ENCODE assay signal across 17 cellular contexts in the genomic region with DNA sequence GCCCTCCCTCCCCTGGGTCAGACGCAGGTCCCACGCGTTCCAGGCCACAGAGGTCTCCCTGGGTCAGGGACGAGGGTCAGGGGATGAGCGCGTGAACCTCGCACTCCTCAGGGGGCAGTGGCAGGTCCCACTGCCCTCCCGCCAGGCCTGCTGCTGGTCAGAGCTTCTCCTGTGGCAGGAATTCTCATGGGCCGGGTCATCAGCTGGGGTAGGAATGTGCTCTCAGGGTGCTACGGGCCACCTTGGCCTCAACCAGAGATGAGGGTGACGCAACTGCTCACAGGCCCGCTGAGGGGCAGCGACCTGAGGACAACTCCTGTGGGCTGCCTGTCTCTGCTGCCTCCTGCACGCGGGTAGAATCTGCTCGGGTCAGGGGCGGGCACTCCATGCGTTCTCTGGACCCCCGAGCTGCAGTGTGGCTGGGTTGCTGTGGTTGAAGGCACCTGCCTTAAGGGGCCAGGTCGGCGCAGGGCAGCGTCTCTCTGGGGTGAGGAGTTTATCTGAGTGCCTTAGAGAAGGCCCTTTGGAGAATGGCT.
DNase-seq lines count a peak whose midpoint lies in the region; ATAC-seq and TF ChIP-seq lines count a peak whose summit lies in the region.
"Had no signal": no experiment of that assay in that cellular context is flagged by ENCODE, and none has a peak within 500 bp of the region (broad histone marks: within the 10 kb centered on the region; RNA-seq: fewer than 3 reads in every experiment).

No MANE protein-coding gene starts in this region.

- no TSS peak for BruUV-seq in Caco-2 (replicated peaks; lab: Mats Ljungman, UMichigan)

- in situ Hi-C loops in GM13977 (cut with MboI; ENCODE audit: low pct_unique_long_range_greater_than_20kb, low sequenced_read_pairs, unreplicated experiment): no loop called here

- POLR2A ChIA-PET in Caco-2 (lab: Charles Lee): no interaction called here
- POLR2A ChIA-PET in WTC11 (lab: Charles Lee): no interaction called here

- no peak for TF ChIP-seq POLR2A in thyroid gland (IDR thresholded peaks at IDR 0.05)

- H3K27me3 ChIP-seq in Caco-2 (replicated peaks; ENCODE audit: control insufficient read depth, insufficient read depth, low read length): no peaks in the 10 kb centered on the region
- H3K27me3 ChIP-seq in thyroid gland: no peaks in the 10 kb centered on the region

- TF ChIP-seq CTCF in Caco-2 (IDR thresholded peaks at IDR 0.05; ENCODE audit: insufficient read depth in 1 of 2, low read depth in 1 of 2, low read length in 1 of 2, severe bottlenecking in 1 of 2, unreplicated experiment in 1 of 2) (no peak), WTC11 (IDR thresholded peaks at IDR 0.05) (no peak), nephron progenitor cell (IDR thresholded peaks at IDR 0.05) (no peak), thyroid gland (IDR thresholded peaks at IDR 0.05) (no peak), GM13977 (IDR thresholded peaks at IDR 0.05; ENCODE audit: extremely low read depth, insufficient read depth, missing control alignments) (no peak), osteocyte (IDR thresholded peaks at IDR 0.05) (no peak), type B pancreatic cell (conservative IDR thresholded peaks at IDR 0.05) (no peak)

- H3K27ac Mint-ChIP-seq in Caco-2 (ENCODE audit: unreplicated experiment): no peak overlapping the region
- H3K27ac Mint-ChIP-seq in WTC11: no peak overlapping the region
- H3K27ac Mint-ChIP-seq in nephron progenitor cell: no peak overlapping the region
- H3K27ac Mint-ChIP-seq in osteocyte (ENCODE audit: unreplicated experiment): no peak overlapping the region
- H3K27ac Mint-ChIP-seq in type B pancreatic cell: no peak overlapping the region
- H3K27ac Mint-ChIP-seq: CD14-positive monocyte had no signal

- H3K4me3 ChIP-seq in Caco-2 (ENCODE audit: low read depth, low read length) (no peak overlapping the region), thyroid gland (replicated peaks in 1 of 3) (no peak overlapping the region)
- H3K4me3 ChIP-seq: HAP-1 had no signal

- H3K9me3 ChIP-seq in Caco-2 (no peaks in the 10 kb centered on the region), thyroid gland (no peaks in the 10 kb centered on the region)
- H3K9me3 ChIP-seq: HAP-1 had no signal

- 80 to 85% methylated on average over 13 to 16 of the region's 22 CpGs for WGBS in thyroid gland, 2 donors

- no peak overlapping the region for H3K27ac ChIP-seq in thyroid gland

- CTCF ChIA-PET in Caco-2 (lab: Charles Lee) (no interaction called here), WTC11 (lab: Charles Lee) (no interaction called here)

- H3K4me1 ChIP-seq in Caco-2 (peaks cover 1% of the 10 kb centered on the region; the same call in 1 of the 2 replicates), thyroid gland (peaks cover 0 to 5% of the 10 kb centered on the region in 2 donors)
- H3K4me1 ChIP-seq: HAP-1 had no signal

- no peaks in the 10 kb centered on the region for H3K4me1 Mint-ChIP-seq in Caco-2 (ENCODE audit: low read depth, unreplicated experiment)
- H3K4me1 Mint-ChIP-seq in WTC11: no peaks in the 10 kb centered on the region
- peaks cover 42% of the 10 kb centered on the region for H3K4me1 Mint-ChIP-seq in nephron progenitor cell
- peaks cover 17% of the 10 kb centered on the region for H3K4me1 Mint-ChIP-seq in osteocyte (ENCODE audit: unreplicated experiment)
- peaks cover 9% of the 10 kb centered on the region for H3K4me1 Mint-ChIP-seq in type B pancreatic cell (ENCODE audit: unreplicated experiment)
- H3K4me1 Mint-ChIP-seq: CD14-positive monocyte had no signal

- H3K9me3 Mint-ChIP-seq in Caco-2 (ENCODE audit: unreplicated experiment): no peaks in the 10 kb centered on the region
- no peaks in the 10 kb centered on the region for H3K9me3 Mint-ChIP-seq in WTC11
- H3K9me3 Mint-ChIP-seq in nephron progenitor cell: no peaks in the 10 kb centered on the region
- no peaks in the 10 kb centered on the region for H3K9me3 Mint-ChIP-seq in osteocyte (ENCODE audit: unreplicated experiment)
- H3K9me3 Mint-ChIP-seq in type B pancreatic cell: no peaks in the 10 kb centered on the region

- no peaks in the 10 kb centered on the region for H3K36me3 ChIP-seq in Caco-2 (ENCODE audit: control insufficient read depth, insufficient read depth, low read length)
- H3K36me3 ChIP-seq in thyroid gland: no peaks in the 10 kb centered on the region
- H3K36me3 ChIP-seq: HAP-1 had no signal

- H3K36me3 Mint-ChIP-seq in Caco-2 (ENCODE audit: insufficient read depth, unreplicated experiment) (no peaks in the 10 kb centered on the region), WTC11 (no peaks in the 10 kb centered on the region), nephron progenitor cell (ENCODE audit: low read depth) (no peaks in the 10 kb centered on the region), osteocyte (ENCODE audit: unreplicated experiment) (no peaks in the 10 kb centered on the region), type B pancreatic cell (no peaks in the 10 kb centered on the region)
- H3K36me3 Mint-ChIP-seq: CD14-positive monocyte had no signal

- DNase-seq in Caco-2 (peak; percentile 22 to 38), WTC11 (ENCODE audit: low spot score) (no peak), nephron progenitor cell (peak; percentile 36), thyroid gland (peak; percentile 50 to 53), GM13977 (ENCODE audit: low spot score) (no peak), osteocyte (ENCODE audit: extremely low spot score, unreplicated experiment) (no peak), type B pancreatic cell (ENCODE audit: extremely low spot score, unreplicated experiment) (no peak)
- DNase-seq: ACHN, DMS 273 treated with DMSO at 0.1 percent for 48 hours, KBM-7, NCI-H1105, NCI-H510A treated with DMSO at 0.1 percent for 48 hours, NCI-H774, RPMI8226 had no signal

- ATAC-seq in WTC11: no peak
- ATAC-seq in HG03280 (IDR thresholded peaks at IDR 0.05; ENCODE audit: unreplicated experiment): no peak

- H3K27me3 Mint-ChIP-seq in Caco-2 (ENCODE audit: insufficient read depth, unreplicated experiment) (no peaks in the 10 kb centered on the region), WTC11 (ENCODE audit: low read depth) (no peaks in the 10 kb centered on the region), nephron progenitor cell (ENCODE audit: low read depth, poor library complexity) (peaks cover 39% of the 10 kb centered on the region), osteocyte (ENCODE audit: unreplicated experiment) (no peaks in the 10 kb centered on the region), type B pancreatic cell (peaks cover 28% of the 10 kb centered on the region)

- H3K4me3 Mint-ChIP-seq in Caco-2 (ENCODE audit: unreplicated experiment) (no peak overlapping the region), WTC11 (no peak overlapping the region), nephron progenitor cell (no peak overlapping the region), osteocyte (ENCODE audit: unreplicated experiment) (no peak overlapping the region), type B pancreatic cell (no peak overlapping the region)
- H3K4me3 Mint-ChIP-seq: CD14-positive monocyte had no signal

- intact Hi-C loops in Caco-2 (cut with micrococcal nuclease; ENCODE audit: unreplicated experiment): no loop called here
- intact Hi-C loops in thyroid gland (cut with DNase I): no loop called here

TF ChIP-seq in WTC11, 78 proteins besides CTCF, POLR2A, EP300 and RAD21:
- TF ChIP-seq GABPB1 (CRISPR knock-in tag; IDR thresholded peaks at IDR 0.05) (peak; percentile 94), IRF2 (CRISPR knock-in tag; IDR thresholded peaks at IDR 0.05; ENCODE audit: borderline replicate concordance, low read depth) (no peak)

Comparison
In these comparisons a context has a peak if more than half of its experiments do, and no peak if none do; other contexts are left out.
1. DNase-seq: peak in Caco-2 (2 of 2), nephron progenitor cell (single experiment) and thyroid gland (2 of 2); none in WTC11 (single experiment), GM13977 (single experiment), osteocyte (single experiment) and type B pancreatic cell (single experiment).